Comparison of ENCODE assay signal across 1 cellular context in genomic region chr14:53151867-53152626, GRCh38.
A peak's percentile ranks its signal among the peaks of the same experiment; 100 is the strongest.
TF ChIP-seq lines count a peak whose summit lies in the region.

No MANE protein-coding gene starts in this region.

TF ChIP-seq in GM12878, 131 proteins besides CTCF, POLR2A, EP300 and RAD21 (continued from another document):
- TF ChIP-seq PRDM15 (CRISPR knock-in tag; IDR thresholded peaks at IDR 0.05), result no peak
- TF ChIP-seq IKZF2 (IDR thresholded peaks at IDR 0.05), result peak in 1 of 2 experiments; percentile 15; a peak in 1 of 4 replicates
- no peak for TF ChIP-seq RAD51 (IDR thresholded peaks at IDR 0.05)
- no peak for TF ChIP-seq SREBF1 (IDR thresholded peaks at IDR 0.05; ENCODE audit: low read length)
- no peak for TF ChIP-seq CEBPB (IDR thresholded peaks at IDR 0.05; ENCODE audit: borderline replicate concordance in 1 of 2, low read depth in 2 of 2, low read length in 2 of 2)
- TF ChIP-seq NBN (IDR thresholded peaks at IDR 0.05), result peak; percentile 61; the same call in 1 of the 2 replicates
- TF ChIP-seq HCFC1 (IDR thresholded peaks at IDR 0.05; ENCODE audit: low read length), result 0 out of 2 replicates have a peak, but pooled peaks have one; percentile 20
- TF ChIP-seq TCF12 (IDR thresholded peaks at IDR 0.05; ENCODE audit: low read depth, low read length), result no peak
- TF ChIP-seq SIN3A (IDR thresholded peaks at IDR 0.05; ENCODE audit: low read depth, low read length), result 0 out of 2 replicates have a peak, but pooled peaks have one; percentile 15
- 0 out of 2 replicates have a peak, but pooled peaks have one; percentile 15 for TF ChIP-seq EED (IDR thresholded peaks at IDR 0.05; ENCODE audit: low read depth)
- TF ChIP-seq ZNF384 (IDR thresholded peaks at IDR 0.05; ENCODE audit: borderline replicate concordance, low read depth, low read length), result no peak
- TF ChIP-seq CREM (IDR thresholded peaks at IDR 0.05; ENCODE audit: low read depth), result no peak; the same call in 1 of the 2 replicates
- TF ChIP-seq BCL11A (IDR thresholded peaks at IDR 0.05; ENCODE audit: low read depth, low read length), result 0 out of 2 replicates have a peak, but pooled peaks have one; percentile 6
- TF ChIP-seq TCF3 (IDR thresholded peaks at IDR 0.05; ENCODE audit: borderline replicate concordance, insufficient read depth, low read depth, low read length), result no peak
- peak; percentile 33; the same call in 1 of the 2 replicates for TF ChIP-seq CBFB (IDR thresholded peaks at IDR 0.05; ENCODE audit: low read depth)
- no peak for TF ChIP-seq RELA (IDR thresholded peaks at IDR 0.05; ENCODE audit: borderline replicate concordance, partially characterized antibody)
- TF ChIP-seq RUNX3 (IDR thresholded peaks at IDR 0.05; ENCODE audit: low read length), result 0 out of 2 replicates have a peak, but pooled peaks have one; percentile 26
- TF ChIP-seq KAT2A (conservative IDR thresholded peaks at IDR 0.05; ENCODE audit: control insufficient read depth, low read depth, low read length), result no peak
- TF ChIP-seq ESRRA (IDR thresholded peaks at IDR 0.05; ENCODE audit: low read length), result no peak
- TF ChIP-seq ZNF207 (IDR thresholded peaks at IDR 0.05; ENCODE audit: borderline replicate concordance), result no peak
- TF ChIP-seq IKZF1 (conservative IDR thresholded peaks at IDR 0.05), result peak; percentile 33
- TF ChIP-seq ZNF687 (IDR thresholded peaks at IDR 0.05), result no peak; the same call in 1 of the 2 replicates
- TF ChIP-seq BHLHE40 (IDR thresholded peaks at IDR 0.05; ENCODE audit: borderline replicate concordance in 1 of 2, low read depth in 2 of 2, low read length in 1 of 2), result peak; percentile 26 to 72; a peak in 2 of 4 replicates
- TF ChIP-seq BMI1 (IDR thresholded peaks at IDR 0.05; ENCODE audit: borderline replicate concordance), result no peak
